In the genomic region with DNA sequence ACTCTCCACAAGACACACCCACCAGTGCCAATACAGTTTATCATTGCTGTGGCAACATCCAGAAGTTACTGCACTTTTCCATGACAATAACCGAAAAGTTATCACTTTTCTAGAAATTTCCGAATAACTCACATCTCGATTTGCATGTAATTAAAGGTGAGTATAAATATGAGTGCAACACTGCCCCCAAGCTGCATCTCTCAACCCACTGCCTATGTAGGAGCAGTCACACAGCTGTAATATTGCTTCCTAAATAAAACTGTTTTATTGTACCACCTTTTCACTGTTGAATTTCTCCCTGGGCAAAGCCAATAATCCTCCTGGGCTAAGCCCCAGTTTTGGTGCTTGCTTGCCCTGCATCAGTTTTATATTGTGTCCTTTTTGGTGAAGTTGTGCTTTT, we compare ENCODE assay signal across 18 cellular contexts.
DNase-seq lines count a peak whose midpoint lies in the region; ATAC-seq and TF ChIP-seq lines count a peak whose summit lies in the region.
"Had no signal": no experiment of that assay in that cellular context is flagged by ENCODE, and none has a peak within 500 bp of the region (broad histone marks: within the 10 kb centered on the region; RNA-seq: fewer than 3 reads in every experiment).

No MANE protein-coding gene starts in this region.

- H3K4me3 ChIP-seq in retinal pigment epithelial cell (ENCODE audit: low read length), result no peak overlapping the region
- H3K4me3 ChIP-seq: SJSA1 had no signal

- ATAC-seq in HG02623 (IDR thresholded peaks at IDR 0.05; ENCODE audit: unreplicated experiment), result no peak
- ATAC-seq: HCT116, T-cell had no signal

- peak; percentile 21 for DNase-seq in DMS 273 (lab: John Stamatoyannopoulos, UW; ENCODE audit: unreplicated experiment)
- no peak for DNase-seq in DMS 273 treated with DMSO at 0.1 percent for 48 hours (lab: John Stamatoyannopoulos, UW)
- peak; percentile 7 for DNase-seq in NAMALWA (ENCODE audit: low spot score)
- peak; percentile 17 for DNase-seq in amniotic epithelial cell (ENCODE audit: low read depth)
- DNase-seq in retinal pigment epithelial cell (ENCODE audit: low read depth), result no peak
- no peak for DNase-seq in GM20000 (ENCODE audit: low spot score)
- DNase-seq in hippocampal formation (lab: John Stamatoyannopoulos, UW), result no peak
- DNase-seq: 8988T; CD8-positive, alpha-beta memory T cell; GF-D8; NCI-H1048; NCI-H1436 treated with DMSO at 0.1 percent for 48 hours; NCI-H2029 treated with DMSO at 0.1 percent for 48 hours; NCI-H510A; T-cell had no signal

- peak; percentile 5 for TF ChIP-seq CTCF in retinal pigment epithelial cell (conservative IDR thresholded peaks at IDR 0.05; ENCODE audit: low read depth, low read length)
- TF ChIP-seq CTCF in GM20000 (IDR thresholded peaks at IDR 0.05; ENCODE audit: extremely low read depth, missing control alignments), result no peak

Comparison
In these comparisons a context has a peak if more than half of its experiments do, and no peak if none do; other contexts are left out.
1. DNase-seq: peak in DMS 273 (single experiment), NAMALWA (single experiment) and amniotic epithelial cell (single experiment); none in DMS 273 treated with DMSO at 0.1 percent for 48 hours (single experiment), retinal pigment epithelial cell (single experiment), GM20000 (single experiment) and hippocampal formation (0 of 2).